ENCODE assay signal across 1 cellular context in the genomic region with DNA sequence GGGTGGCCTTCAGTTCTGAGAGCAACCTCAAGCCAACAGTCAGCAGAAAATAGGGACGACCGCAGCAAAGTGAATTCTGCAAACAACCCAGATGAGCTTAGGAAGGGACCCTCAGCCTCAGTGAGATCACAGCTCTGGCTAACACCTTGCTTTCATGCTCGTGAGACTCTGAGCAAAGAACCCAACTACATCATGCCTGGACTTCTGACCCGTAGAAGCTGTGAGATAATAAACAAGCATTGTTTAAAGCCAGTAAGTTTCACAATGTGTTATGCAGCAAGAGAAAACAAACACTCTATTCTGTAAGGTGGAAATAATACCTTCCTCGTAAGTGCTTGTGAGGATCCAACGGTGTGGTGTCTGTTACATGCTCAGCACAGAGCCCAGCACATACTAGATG.
TF ChIP-seq lines count a peak whose summit lies in the region.

No MANE protein-coding gene starts in this region.

TF ChIP-seq in HepG2, 621 proteins besides CTCF, POLR2A, EP300 and RAD21 (continued from another document):
- TF ChIP-seq, protein P1, sequence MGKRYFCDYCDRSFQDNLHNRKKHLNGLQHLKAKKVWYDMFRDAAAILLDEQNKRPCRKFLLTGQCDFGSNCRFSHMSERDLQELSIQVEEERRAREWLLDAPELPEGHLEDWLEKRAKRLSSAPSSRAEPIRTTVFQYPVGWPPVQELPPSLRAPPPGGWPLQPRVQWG (CRISPR knock-in tag; IDR thresholded peaks at IDR 0.05; ENCODE audit: borderline replicate concordance, low read depth): no peak
- TF ChIP-seq TARDBP (CRISPR knock-in tag; IDR thresholded peaks at IDR 0.05) (0 out of 2 replicates have a peak, but pooled peaks have one; percentile 43), PCBP1 (IDR thresholded peaks at IDR 0.05; ENCODE audit: borderline replicate concordance, low read depth, low read length) (no peak), ATM (IDR thresholded peaks at IDR 0.05; ENCODE audit: borderline replicate concordance) (0 out of 2 replicates have a peak, but pooled peaks have one; percentile 31)
- TF ChIP-seq, protein P2, sequence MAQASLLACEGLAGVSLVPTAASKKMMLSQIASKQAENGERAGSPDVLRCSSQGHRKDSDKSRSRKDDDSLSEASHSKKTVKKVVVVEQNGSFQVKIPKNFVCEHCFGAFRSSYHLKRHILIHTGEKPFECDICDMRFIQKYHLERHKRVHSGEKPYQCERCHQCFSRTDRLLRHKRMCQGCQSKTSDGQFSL (CRISPR knock-in tag; IDR thresholded peaks at IDR 0.05): no peak
- TF ChIP-seq, protein P3, sequence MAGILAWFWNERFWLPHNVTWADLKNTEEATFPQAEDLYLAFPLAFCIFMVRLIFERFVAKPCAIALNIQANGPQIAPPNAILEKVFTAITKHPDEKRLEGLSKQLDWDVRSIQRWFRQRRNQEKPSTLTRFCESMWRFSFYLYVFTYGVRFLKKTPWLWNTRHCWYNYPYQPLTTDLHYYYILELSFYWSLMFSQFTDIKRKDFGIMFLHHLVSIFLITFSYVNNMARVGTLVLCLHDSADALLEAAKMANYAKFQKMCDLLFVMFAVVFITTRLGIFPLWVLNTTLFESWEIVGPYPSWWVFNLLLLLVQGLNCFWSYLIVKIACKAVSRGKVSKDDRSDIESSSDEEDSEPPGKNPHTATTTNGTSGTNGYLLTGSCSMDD (CRISPR knock-in tag; IDR thresholded peaks at IDR 0.05): no peak
